1 cellular context compared by ENCODE assay signal in genomic region chr12:96226401-96226800, GRCh38.
TF ChIP-seq lines count a peak whose summit lies in the region.

No MANE protein-coding gene starts in this region.

TF ChIP-seq in GM23338, 12 proteins besides CTCF, POLR2A, EP300 and RAD21:
- TF ChIP-seq REST (IDR thresholded peaks at IDR 0.05; ENCODE audit: unreplicated experiment) (no peak), STAT1 (IDR thresholded peaks at IDR 0.05; ENCODE audit: unreplicated experiment) (no peak), EZH2phosphoT487 (IDR thresholded peaks at IDR 0.05; ENCODE audit: unreplicated experiment) (no peak), POLR2AphosphoS5 (IDR thresholded peaks at IDR 0.05; ENCODE audit: low read depth) (no peak), ZNF114 (CRISPR knock-in tag; IDR thresholded peaks at IDR 0.05) (no peak), EZH2 (IDR thresholded peaks at IDR 0.05; ENCODE audit: low read depth, unreplicated experiment) (no peak), CREB1 (CRISPR knock-in tag; IDR thresholded peaks at IDR 0.05; ENCODE audit: low read depth) (no peak), ZNF331 (CRISPR knock-in tag; IDR thresholded peaks at IDR 0.05; ENCODE audit: low read depth) (no peak), JUNB (IDR thresholded peaks at IDR 0.05; ENCODE audit: unreplicated experiment) (no peak), NANOG (IDR thresholded peaks at IDR 0.05; ENCODE audit: borderline replicate concordance) (no peak), ZNF462 (CRISPR knock-in tag; IDR thresholded peaks at IDR 0.05) (no peak)
- TF ChIP-seq, protein P1, sequence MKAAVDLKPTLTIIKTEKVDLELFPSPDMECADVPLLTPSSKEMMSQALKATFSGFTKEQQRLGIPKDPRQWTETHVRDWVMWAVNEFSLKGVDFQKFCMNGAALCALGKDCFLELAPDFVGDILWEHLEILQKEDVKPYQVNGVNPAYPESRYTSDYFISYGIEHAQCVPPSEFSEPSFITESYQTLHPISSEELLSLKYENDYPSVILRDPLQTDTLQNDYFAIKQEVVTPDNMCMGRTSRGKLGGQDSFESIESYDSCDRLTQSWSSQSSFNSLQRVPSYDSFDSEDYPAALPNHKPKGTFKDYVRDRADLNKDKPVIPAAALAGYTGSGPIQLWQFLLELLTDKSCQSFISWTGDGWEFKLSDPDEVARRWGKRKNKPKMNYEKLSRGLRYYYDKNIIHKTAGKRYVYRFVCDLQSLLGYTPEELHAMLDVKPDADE (IDR thresholded peaks at IDR 0.05): no peak
